ENCODE assay signal across 37 cellular contexts in genomic region chr5:174067499-174067898, GRCh38. TPM values are rescaled to one million over a fixed set of nuclear protein-coding genes. Genes with fewer than 3 reads are reported as not detected.
"Had no signal": no experiment of that assay in that cellular context is flagged by ENCODE, and none has a peak within 500 bp of the region (broad histone marks: within the 10 kb centered on the region; RNA-seq: fewer than 3 reads in every experiment).

No MANE protein-coding gene starts in this region.

- H3K27ac ChIP-seq: adrenal gland, body of pancreas, breast epithelium, cardiac muscle cell, esophagus muscularis mucosa, foreskin keratinocyte, gastrocnemius medialis, heart left ventricle had no signal

- H3K4me1 Mint-ChIP-seq: activated CD4-positive, alpha-beta T cell treated with anti-CD3 and anti-CD28 coated beads for 36 hours; activated CD4-positive, alpha-beta T cell treated with anti-CD3 and anti-CD28 coated beads, Interleukin-2, amount 10 ng/mL, durations not matched to agents 24 days and 14 days; activated CD8-positive, alpha-beta memory T cell treated with anti-CD3 and anti-CD28 coated beads, Interleukin-2, amount 10 ng/mL, durations not matched to agents 7 days and 5 days; activated naive CD4-positive, alpha-beta T cell treated with anti-CD3 and anti-CD28 coated beads, Interleukin-2, amount 50 U/mL, for 24 hours; activated naive CD8-positive, alpha-beta T cell treated with anti-CD3 and anti-CD28 coated beads for 36 hours; activated naive CD8-positive, alpha-beta T cell treated with anti-CD3 and anti-CD28 coated beads, Interleukin-2, amount 50 U/mL, for 24 hours; central memory CD8-positive, alpha-beta T cell had no signal

- H3K9me3 Mint-ChIP-seq: activated CD4-positive, alpha-beta memory T cell treated with anti-CD3 and anti-CD28 coated beads for 36 hours; activated CD4-positive, alpha-beta T cell treated with anti-CD3 and anti-CD28 coated beads, Interleukin-2, amount 10 ng/mL, durations not matched to agents 24 days and 14 days; activated naive CD4-positive, alpha-beta T cell treated with anti-CD3 and anti-CD28 coated beads for 36 hours; activated naive CD4-positive, alpha-beta T cell treated with anti-CD3 and anti-CD28 coated beads, Interleukin-2, amount 50 U/mL, for 24 hours; activated naive CD8-positive, alpha-beta T cell treated with anti-CD3 and anti-CD28 coated beads for 36 hours; activated naive CD8-positive, alpha-beta T cell treated with anti-CD3 and anti-CD28 coated beads, Interleukin-2, amount 50 U/mL, for 24 hours; activated T-helper 1 cell treated with anti-CD3 and anti-CD28 coated beads, Interleukin-12 subunit alpha, Interleukin-12 subunit beta, Interleukin-2, Interleukin-4 antibody, amounts not matched to agents 30 ng/mL and 10 ng/mL and 1 ng/mL, durations not matched to agents 14 hours and 24 hours and 36 hours; activated T-helper 2 cell treated with anti-CD3 and anti-CD28 coated beads, Interferon-gamma antibody, Interleukin-2, Interleukin-4, amounts not matched to agents 10 μg/mL and 5 μg/mL and 100 μg/mL, durations not matched to agents 14 hours and 24 hours and 36 hours; central memory CD8-positive, alpha-beta T cell; effector memory CD8-positive, alpha-beta T cell had no signal

- DNase-seq: activated CD4-positive, alpha-beta memory T cell treated with anti-CD3 and anti-CD28 coated beads for 36 hours; activated CD4-positive, alpha-beta T cell treated with anti-CD3 and anti-CD28 coated beads for 36 hours; activated CD4-positive, alpha-beta T cell treated with anti-CD3 and anti-CD28 coated beads, Interleukin-2, amount 10 ng/mL, durations not matched to agents 24 days and 14 days; activated CD4-positive, CD25-positive, alpha-beta regulatory T cell; activated CD4-positive, CD25-positive, alpha-beta regulatory T cell treated with anti-CD3 and anti-CD28 coated beads, Interleukin-2, amount 50 U/mL, for 72 hours; activated CD8-positive, alpha-beta memory T cell treated with anti-CD3 and anti-CD28 coated beads, Interleukin-2, amount 10 ng/mL, durations not matched to agents 7 days and 5 days; activated CD8-positive, alpha-beta memory T cell treated with anti-CD3 and anti-CD28 coated beads, Interleukin-2, amount 50 U/mL, for 4 hours; activated CD8-positive, alpha-beta T cell treated with anti-CD3 and anti-CD28 coated beads, Interleukin-2, amount 10 ng/mL, durations not matched to agents 7 days and 5 days; activated effector memory CD4-positive, alpha-beta T cell treated with anti-CD3 and anti-CD28 coated beads, Interleukin-2, amount 50 U/mL, for 16 hours; activated naive CD4-positive, alpha-beta T cell treated with anti-CD3 and anti-CD28 coated beads for 36 hours; activated naive CD8-positive, alpha-beta T cell treated with anti-CD3 and anti-CD28 coated beads for 36 hours; activated naive CD8-positive, alpha-beta T cell treated with anti-CD3 and anti-CD28 coated beads, Interleukin-2, amount 50 U/mL, for 24 hours; activated T-cell treated with anti-CD3 and anti-CD28 coated beads, Interleukin-2, amount 50 U/mL, for 1 hour; activated T-cell treated with anti-CD3 and anti-CD28 coated beads, Interleukin-2, amount 50 U/mL, for 48 hours; adrenal gland; amygdala; aorta; body of pancreas; cortex of kidney; dermis blood vessel endothelial cell; effector CD4-positive, alpha-beta T cell; effector memory CD8-positive, alpha-beta T cell; erythroblast; foreskin keratinocyte; gastrocnemius medialis; glutamatergic neuron; heart left ventricle; T-helper 2 cell had no signal

- H3K27ac Mint-ChIP-seq: activated CD4-positive, alpha-beta memory T cell treated with anti-CD3 and anti-CD28 coated beads for 36 hours; activated CD4-positive, alpha-beta T cell treated with anti-CD3 and anti-CD28 coated beads for 36 hours; activated CD4-positive, alpha-beta T cell treated with anti-CD3 and anti-CD28 coated beads, Interleukin-2, amount 10 ng/mL, durations not matched to agents 24 days and 14 days; activated CD8-positive, alpha-beta memory T cell treated with anti-CD3 and anti-CD28 coated beads, Interleukin-2, amount 10 ng/mL, durations not matched to agents 7 days and 5 days; activated CD8-positive, alpha-beta T cell treated with anti-CD3 and anti-CD28 coated beads, Interleukin-2, amount 10 ng/mL, durations not matched to agents 7 days and 5 days; activated naive CD4-positive, alpha-beta T cell treated with anti-CD3 and anti-CD28 coated beads for 36 hours; activated naive CD4-positive, alpha-beta T cell treated with anti-CD3 and anti-CD28 coated beads, Interleukin-2, amount 50 U/mL, for 24 hours; activated naive CD8-positive, alpha-beta T cell treated with anti-CD3 and anti-CD28 coated beads for 36 hours; activated naive CD8-positive, alpha-beta T cell treated with anti-CD3 and anti-CD28 coated beads, Interleukin-2, amount 50 U/mL, for 24 hours; activated T-helper 1 cell treated with anti-CD3 and anti-CD28 coated beads, Interleukin-12 subunit alpha, Interleukin-12 subunit beta, Interleukin-2, Interleukin-4 antibody, amounts not matched to agents 30 ng/mL and 10 ng/mL and 1 ng/mL, durations not matched to agents 14 hours and 24 hours and 36 hours; activated T-helper 2 cell treated with anti-CD3 and anti-CD28 coated beads, Interferon-gamma antibody, Interleukin-2, Interleukin-4, amounts not matched to agents 10 μg/mL and 5 μg/mL and 100 μg/mL, durations not matched to agents 14 hours and 24 hours and 36 hours; effector memory CD8-positive, alpha-beta T cell had no signal

- H3K36me3 Mint-ChIP-seq: activated CD4-positive, alpha-beta memory T cell treated with anti-CD3 and anti-CD28 coated beads for 36 hours; activated CD8-positive, alpha-beta memory T cell treated with anti-CD3 and anti-CD28 coated beads, Interleukin-2, amount 10 ng/mL, durations not matched to agents 7 days and 5 days; activated naive CD4-positive, alpha-beta T cell treated with anti-CD3 and anti-CD28 coated beads, Interleukin-2, amount 50 U/mL, for 24 hours; activated naive CD8-positive, alpha-beta T cell treated with anti-CD3 and anti-CD28 coated beads for 36 hours had no signal

- ATAC-seq: activated CD4-positive, alpha-beta T cell treated with anti-CD3 and anti-CD28 coated beads for 36 hours; activated CD8-positive, alpha-beta memory T cell treated with anti-CD3 and anti-CD28 coated beads, Interleukin-2, amount 10 ng/mL, durations not matched to agents 7 days and 5 days; activated CD8-positive, alpha-beta T cell treated with anti-CD3 and anti-CD28 coated beads, Interleukin-2, amount 10 ng/mL, durations not matched to agents 7 days and 5 days; activated naive CD8-positive, alpha-beta T cell treated with anti-CD3 and anti-CD28 coated beads, Interleukin-2, amount 50 U/mL, for 24 hours; body of pancreas; effector memory CD8-positive, alpha-beta T cell; foreskin keratinocyte; gastrocnemius medialis; heart left ventricle had no signal

- H3K36me3 ChIP-seq: adrenal gland, breast epithelium, cardiac muscle cell, esophagus muscularis mucosa, gastrocnemius medialis, heart left ventricle had no signal

- H3K4me3 Mint-ChIP-seq: activated CD4-positive, alpha-beta memory T cell treated with anti-CD3 and anti-CD28 coated beads for 36 hours; activated CD4-positive, alpha-beta T cell treated with anti-CD3 and anti-CD28 coated beads for 36 hours; activated CD4-positive, alpha-beta T cell treated with anti-CD3 and anti-CD28 coated beads, Interleukin-2, amount 10 ng/mL, durations not matched to agents 24 days and 14 days; activated CD8-positive, alpha-beta memory T cell treated with anti-CD3 and anti-CD28 coated beads, Interleukin-2, amount 10 ng/mL, durations not matched to agents 7 days and 5 days; activated CD8-positive, alpha-beta T cell treated with anti-CD3 and anti-CD28 coated beads, Interleukin-2, amount 10 ng/mL, durations not matched to agents 7 days and 5 days; activated naive CD4-positive, alpha-beta T cell treated with anti-CD3 and anti-CD28 coated beads for 36 hours; activated naive CD4-positive, alpha-beta T cell treated with anti-CD3 and anti-CD28 coated beads, Interleukin-2, amount 50 U/mL, for 24 hours; activated naive CD8-positive, alpha-beta T cell treated with anti-CD3 and anti-CD28 coated beads for 36 hours; activated naive CD8-positive, alpha-beta T cell treated with anti-CD3 and anti-CD28 coated beads, Interleukin-2, amount 50 U/mL, for 24 hours; activated T-helper 1 cell treated with anti-CD3 and anti-CD28 coated beads, Interleukin-12 subunit alpha, Interleukin-12 subunit beta, Interleukin-2, Interleukin-4 antibody, amounts not matched to agents 30 ng/mL and 10 ng/mL and 1 ng/mL, durations not matched to agents 14 hours and 24 hours and 36 hours; central memory CD8-positive, alpha-beta T cell; effector memory CD8-positive, alpha-beta T cell had no signal

- H3K27me3 ChIP-seq: adrenal gland, body of pancreas, foreskin keratinocyte had no signal

- H3K4me1 ChIP-seq: adrenal gland, breast epithelium, esophagus muscularis mucosa, foreskin keratinocyte, gastrocnemius medialis, heart left ventricle had no signal

- H3K9me3 ChIP-seq: adrenal gland, body of pancreas, breast epithelium, esophagus muscularis mucosa, gastrocnemius medialis, heart left ventricle had no signal

- H3K4me3 ChIP-seq: adrenal gland, body of pancreas, breast epithelium, cardiac muscle cell, esophagus muscularis mucosa, gastrocnemius medialis, heart left ventricle had no signal

RNA-seq across cellular contexts. Expression of gene NSG2, which starts 22.0 kb away (rescaled TPM):
- total RNA-seq: activated CD4-positive, alpha-beta memory T cell treated with anti-CD3 and anti-CD28 coated beads for 36 hours; activated CD4-positive, alpha-beta T cell treated with anti-CD3 and anti-CD28 coated beads for 36 hours; activated CD4-positive, alpha-beta T cell treated with anti-CD3 and anti-CD28 coated beads, Interleukin-2, amount 10 ng/mL, durations not matched to agents 24 days and 14 days; activated CD8-positive, alpha-beta memory T cell treated with anti-CD3 and anti-CD28 coated beads for 36 hours; activated CD8-positive, alpha-beta memory T cell treated with anti-CD3 and anti-CD28 coated beads, Interleukin-2, amount 10 ng/mL, durations not matched to agents 7 days and 5 days; activated CD8-positive, alpha-beta T cell treated with anti-CD3 and anti-CD28 coated beads, Interleukin-2, amount 10 ng/mL, durations not matched to agents 7 days and 5 days; activated naive CD4-positive, alpha-beta T cell treated with anti-CD3 and anti-CD28 coated beads for 36 hours; activated naive CD8-positive, alpha-beta T cell treated with anti-CD3 and anti-CD28 coated beads for 36 hours; activated T-helper 1 cell treated with anti-CD3 and anti-CD28 coated beads, Interleukin-12 subunit alpha, Interleukin-12 subunit beta, Interleukin-2, Interleukin-4 antibody, amounts not matched to agents 30 ng/mL and 10 ng/mL and 1 ng/mL, durations not matched to agents 14 hours and 24 hours and 36 hours; activated T-helper 2 cell treated with anti-CD3 and anti-CD28 coated beads, Interferon-gamma antibody, Interleukin-2, Interleukin-4, amounts not matched to agents 10 μg/mL and 5 μg/mL and 100 μg/mL, durations not matched to agents 14 hours and 24 hours and 36 hours; aorta; breast epithelium; dermis blood vessel endothelial cell; foreskin keratinocyte; gastrocnemius medialis; T-helper 1 cell treated with Interleukin-12 subunit alpha and Interleukin-12 subunit beta and Interleukin-4 antibody, amounts not matched to agents 30 ng/mL and 1 ng/mL, for 36 hours had no signal
